15 cellular contexts compared by ENCODE assay signal in the genomic region with DNA sequence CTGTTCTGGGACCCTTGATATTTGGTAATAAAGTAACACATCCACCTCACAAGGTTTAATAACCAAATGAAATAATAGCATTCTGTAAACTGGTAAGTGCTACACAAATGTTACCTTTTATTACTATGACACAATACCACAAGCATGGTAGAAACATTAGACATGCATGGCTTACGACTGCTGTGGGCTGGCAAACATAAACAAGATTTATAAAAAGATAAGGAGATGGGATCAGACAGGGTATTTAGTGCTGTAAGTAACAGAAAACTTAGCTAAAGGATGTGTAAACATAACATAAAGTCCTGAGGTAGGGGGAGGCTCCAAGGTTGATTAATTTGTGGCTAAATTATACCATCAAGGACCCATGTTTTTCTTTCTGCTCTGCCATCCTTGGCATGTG.
DNase-seq lines count a peak whose midpoint lies in the region; ATAC-seq and TF ChIP-seq lines count a peak whose summit lies in the region.
"Had no signal": no experiment of that assay in that cellular context is flagged by ENCODE, and none has a peak within 500 bp of the region (broad histone marks: within the 10 kb centered on the region; RNA-seq: fewer than 3 reads in every experiment).

No MANE protein-coding gene starts in this region.

- H3K79me2 ChIP-seq in DND-41 (ENCODE audit: insufficient read depth, low read length): no peaks in the 10 kb centered on the region

- H3K27ac Mint-ChIP-seq in activated T-helper 17 cell treated with anti-CD3 and anti-CD28 coated beads, Interleukin-2, amount 50 U/mL, for 72 hours: no peak overlapping the region
- H3K27ac Mint-ChIP-seq: CD4-positive, CD25-positive, alpha-beta regulatory T cell had no signal

- no peaks in the 10 kb centered on the region for H3K9me3 Mint-ChIP-seq in activated T-helper 17 cell treated with anti-CD3 and anti-CD28 coated beads, Interleukin-2, amount 50 U/mL, for 72 hours

- no peak overlapping the region for H3K9ac ChIP-seq in DND-41 (ENCODE audit: low read depth, low read length)
- H3K9ac ChIP-seq: BLaER1 treated with 17β-estradiol and CSF1 and Interleukin-3, amounts not matched to agents 10 nM and 100 nM; GM23248 had no signal

- no peaks in the 10 kb centered on the region for H3K4me1 Mint-ChIP-seq in activated T-helper 17 cell treated with anti-CD3 and anti-CD28 coated beads, Interleukin-2, amount 50 U/mL, for 72 hours
- H3K4me1 Mint-ChIP-seq: CD4-positive, CD25-positive, alpha-beta regulatory T cell had no signal

- no peak overlapping the region for H3K4me3 ChIP-seq in DND-41 (ENCODE audit: low read depth in 1 of 2, low read length in 2 of 2)
- no peak overlapping the region for H3K4me3 ChIP-seq in HEK293 (ENCODE audit: low read depth, low read length)
- H3K4me3 ChIP-seq: BLaER1 treated with 17β-estradiol and CSF1 and Interleukin-3, amounts not matched to agents 10 nM and 100 nM; GM23248 had no signal

- H4K20me1 ChIP-seq in DND-41 (ENCODE audit: insufficient read depth, low read length): no peaks in the 10 kb centered on the region
- H4K20me1 ChIP-seq: BLaER1 treated with 17β-estradiol and CSF1 and Interleukin-3, amounts not matched to agents 10 nM and 100 nM had no signal

- H3K4me2 ChIP-seq in DND-41 (ENCODE audit: insufficient read depth, low read length): no peak overlapping the region
- H3K4me2 ChIP-seq: BLaER1 treated with 17β-estradiol and CSF1 and Interleukin-3, amounts not matched to agents 10 nM and 100 nM had no signal

- no peak for ATAC-seq in DND-41 (ENCODE audit: insufficient read depth, low read depth)
- ATAC-seq in activated T-helper 17 cell treated with anti-CD3 and anti-CD28 coated beads, Interleukin-2, amount 50 U/mL, for 72 hours (replicated peaks): no peak

- H3K27me3 Mint-ChIP-seq in activated T-helper 17 cell treated with anti-CD3 and anti-CD28 coated beads, Interleukin-2, amount 50 U/mL, for 72 hours: peaks cover 9% of the 10 kb centered on the region
- H3K27me3 Mint-ChIP-seq: CD4-positive, CD25-positive, alpha-beta regulatory T cell had no signal

- CTCF ChIA-PET in HEK293 (lab: Yijun Ruan, JAX): interaction anchor here (1.4 kb wide), 1 partner anchor 12 kb away, joined by 3 read pairs; no protein-coding TSS in a partner anchor

- DNase-seq in DND-41: no peak
- DNase-seq in amniotic epithelial cell (ENCODE audit: low read depth): peak; percentile 7
- peak; percentile 18 for DNase-seq in renal cortical epithelial cell (ENCODE audit: low read depth)
- DNase-seq in NCI-H524 (lab: John Stamatoyannopoulos, UW): no peak
- DNase-seq in NOMO-1 (lab: John Stamatoyannopoulos, UW; ENCODE audit: unreplicated experiment in 2 of 2): no peak
- DNase-seq: 8988T; CD4-positive, CD25-positive, alpha-beta regulatory T cell; DMS53; GF-D8; GM23248; H7; IMR-90 had no signal

- H3K4me3 Mint-ChIP-seq in activated T-helper 17 cell treated with anti-CD3 and anti-CD28 coated beads, Interleukin-2, amount 50 U/mL, for 72 hours: no peak overlapping the region
- H3K4me3 Mint-ChIP-seq: CD4-positive, CD25-positive, alpha-beta regulatory T cell had no signal

- H3K27me3 ChIP-seq in DND-41 (ENCODE audit: insufficient read depth, low read length, poor library complexity): no peaks in the 10 kb centered on the region
- H3K27me3 ChIP-seq: BLaER1 treated with 17β-estradiol and CSF1 and Interleukin-3, amounts not matched to agents 10 nM and 100 nM had no signal

- H2AFZ ChIP-seq in DND-41 (ENCODE audit: low read depth, low read length): no peak overlapping the region
- H2AFZ ChIP-seq: GM23248 had no signal

- H3K9me3 ChIP-seq in DND-41 (ENCODE audit: insufficient read depth, low read length, severe bottlenecking) (no peaks in the 10 kb centered on the region), HEK293 (ENCODE audit: control insufficient read depth, insufficient read depth, low read depth, low read length) (no peaks in the 10 kb centered on the region)
- H3K9me3 ChIP-seq: BLaER1 treated with 17β-estradiol and CSF1 and Interleukin-3, amounts not matched to agents 10 nM and 100 nM had no signal

- H3K36me3 ChIP-seq in DND-41 (ENCODE audit: insufficient read depth, low read length) (no peaks in the 10 kb centered on the region), HEK293 (ENCODE audit: control insufficient read depth in 2 of 2, insufficient read depth in 1 of 2, low read length in 2 of 2) (no peaks in the 10 kb centered on the region)
- H3K36me3 ChIP-seq: BLaER1 treated with 17β-estradiol and CSF1 and Interleukin-3, amounts not matched to agents 10 nM and 100 nM had no signal

- no peaks in the 10 kb centered on the region for H3K36me3 Mint-ChIP-seq in activated T-helper 17 cell treated with anti-CD3 and anti-CD28 coated beads, Interleukin-2, amount 50 U/mL, for 72 hours (ENCODE audit: low read depth)
- H3K36me3 Mint-ChIP-seq: CD4-positive, CD25-positive, alpha-beta regulatory T cell had no signal

- POLR2A ChIA-PET in HEK293 (lab: Yijun Ruan, JAX): no interaction called here

- TF ChIP-seq CTCF in DND-41 (IDR thresholded peaks at IDR 0.05; ENCODE audit: borderline replicate concordance, extremely low read depth, low read length, poor library complexity, severe bottlenecking) (no peak), HEK293 (tag by site-specific recombination; IDR thresholded peaks at IDR 0.05) (no peak)

- H3K4me1 ChIP-seq in DND-41 (ENCODE audit: insufficient read depth, low read length) (peaks cover 27% of the 10 kb centered on the region), HEK293 (ENCODE audit: control insufficient read depth, insufficient read depth, low read length) (no peaks in the 10 kb centered on the region; the same call in 1 of the 2 replicates)
- H3K4me1 ChIP-seq: BLaER1 treated with 17β-estradiol and CSF1 and Interleukin-3, amounts not matched to agents 10 nM and 100 nM had no signal

- H3K27ac ChIP-seq in DND-41 (ENCODE audit: low read length) (0 out of 2 replicates have a peak overlapping the region, but pooled peaks have one; percentile 2), HEK293 (ENCODE audit: extremely low read depth, low read depth, low read length) (no peak overlapping the region)
- H3K27ac ChIP-seq: BLaER1 treated with 17β-estradiol and CSF1 and Interleukin-3, amounts not matched to agents 10 nM and 100 nM; GM23248 had no signal

TF ChIP-seq in HEK293, 187 proteins besides CTCF, POLR2A, EP300 and RAD21 (continues in another document):
- TF ChIP-seq, protein P1, sequence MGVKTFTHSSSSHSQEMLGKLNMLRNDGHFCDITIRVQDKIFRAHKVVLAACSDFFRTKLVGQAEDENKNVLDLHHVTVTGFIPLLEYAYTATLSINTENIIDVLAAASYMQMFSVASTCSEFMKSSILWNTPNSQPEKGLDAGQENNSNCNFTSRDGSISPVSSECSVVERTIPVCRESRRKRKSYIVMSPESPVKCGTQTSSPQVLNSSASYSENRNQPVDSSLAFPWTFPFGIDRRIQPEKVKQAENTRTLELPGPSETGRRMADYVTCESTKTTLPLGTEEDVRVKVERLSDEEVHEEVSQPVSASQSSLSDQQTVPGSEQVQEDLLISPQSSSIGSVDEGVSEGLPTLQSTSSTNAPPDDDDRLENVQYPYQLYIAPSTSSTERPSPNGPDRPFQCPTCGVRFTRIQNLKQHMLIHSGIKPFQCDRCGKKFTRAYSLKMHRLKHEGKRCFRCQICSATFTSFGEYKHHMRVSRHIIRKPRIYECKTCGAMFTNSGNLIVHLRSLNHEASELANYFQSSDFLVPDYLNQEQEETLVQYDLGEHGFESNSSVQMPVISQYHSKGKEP (tag by site-specific recombination; IDR thresholded peaks at IDR 0.05): 0 out of 2 replicates have a peak, but pooled peaks have one; percentile 60
- TF ChIP-seq, protein P2, sequence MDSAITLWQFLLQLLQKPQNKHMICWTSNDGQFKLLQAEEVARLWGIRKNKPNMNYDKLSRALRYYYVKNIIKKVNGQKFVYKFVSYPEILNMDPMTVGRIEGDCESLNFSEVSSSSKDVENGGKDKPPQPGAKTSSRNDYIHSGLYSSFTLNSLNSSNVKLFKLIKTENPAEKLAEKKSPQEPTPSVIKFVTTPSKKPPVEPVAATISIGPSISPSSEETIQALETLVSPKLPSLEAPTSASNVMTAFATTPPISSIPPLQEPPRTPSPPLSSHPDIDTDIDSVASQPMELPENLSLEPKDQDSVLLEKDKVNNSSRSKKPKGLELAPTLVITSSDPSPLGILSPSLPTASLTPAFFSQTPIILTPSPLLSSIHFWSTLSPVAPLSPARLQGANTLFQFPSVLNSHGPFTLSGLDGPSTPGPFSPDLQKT (IDR thresholded peaks at IDR 0.05; ENCODE audit: borderline replicate concordance, low read depth, low read length): no peak
- TF ChIP-seq ZNF341 (tag by site-specific recombination; IDR thresholded peaks at IDR 0.05; ENCODE audit: low read depth): no peak
- no peak for TF ChIP-seq MZF1 (tag by site-specific recombination; IDR thresholded peaks at IDR 0.05; ENCODE audit: borderline replicate concordance)
- TF ChIP-seq, protein P3, sequence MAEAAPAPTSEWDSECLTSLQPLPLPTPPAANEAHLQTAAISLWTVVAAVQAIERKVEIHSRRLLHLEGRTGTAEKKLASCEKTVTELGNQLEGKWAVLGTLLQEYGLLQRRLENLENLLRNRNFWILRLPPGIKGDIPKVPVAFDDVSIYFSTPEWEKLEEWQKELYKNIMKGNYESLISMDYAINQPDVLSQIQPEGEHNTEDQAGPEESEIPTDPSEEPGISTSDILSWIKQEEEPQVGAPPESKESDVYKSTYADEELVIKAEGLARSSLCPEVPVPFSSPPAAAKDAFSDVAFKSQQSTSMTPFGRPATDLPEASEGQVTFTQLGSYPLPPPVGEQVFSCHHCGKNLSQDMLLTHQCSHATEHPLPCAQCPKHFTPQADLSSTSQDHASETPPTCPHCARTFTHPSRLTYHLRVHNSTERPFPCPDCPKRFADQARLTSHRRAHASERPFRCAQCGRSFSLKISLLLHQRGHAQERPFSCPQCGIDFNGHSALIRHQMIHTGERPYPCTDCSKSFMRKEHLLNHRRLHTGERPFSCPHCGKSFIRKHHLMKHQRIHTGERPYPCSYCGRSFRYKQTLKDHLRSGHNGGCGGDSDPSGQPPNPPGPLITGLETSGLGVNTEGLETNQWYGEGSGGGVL (tag by site-specific recombination; IDR thresholded peaks at IDR 0.05): peak; percentile 49
- TF ChIP-seq OSR2 (tag by site-specific recombination; IDR thresholded peaks at IDR 0.05): peak; percentile 23; the same call in 1 of the 2 replicates
- 0 out of 2 replicates have a peak, but pooled peaks have one; percentile 22 for TF ChIP-seq FEZF1 (tag by site-specific recombination; IDR thresholded peaks at IDR 0.05)
- TF ChIP-seq, protein P4, sequence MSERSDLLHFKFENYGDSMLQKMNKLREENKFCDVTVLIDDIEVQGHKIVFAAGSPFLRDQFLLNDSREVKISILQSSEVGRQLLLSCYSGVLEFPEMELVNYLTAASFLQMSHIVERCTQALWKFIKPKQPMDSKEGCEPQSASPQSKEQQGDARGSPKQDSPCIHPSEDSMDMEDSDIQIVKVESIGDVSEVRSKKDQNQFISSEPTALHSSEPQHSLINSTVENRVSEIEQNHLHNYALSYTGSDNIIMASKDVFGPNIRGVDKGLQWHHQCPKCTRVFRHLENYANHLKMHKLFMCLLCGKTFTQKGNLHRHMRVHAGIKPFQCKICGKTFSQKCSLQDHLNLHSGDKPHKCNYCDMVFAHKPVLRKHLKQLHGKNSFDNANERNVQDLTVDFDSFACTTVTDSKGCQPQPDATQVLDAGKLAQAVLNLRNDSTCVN (tag by site-specific recombination; optimal IDR thresholded peaks at IDR 0.05): no peak

Comparison
In these comparisons a context has a peak if more than half of its experiments do, and no peak if none do; other contexts are left out.
1. DNase-seq: peak in amniotic epithelial cell (single experiment) and renal cortical epithelial cell (single experiment); none in DND-41 (single experiment), NCI-H524 (0 of 2) and NOMO-1 (0 of 2).